ENCODE assay signal across 18 cellular contexts in genomic region chr16:12798846-12799245, GRCh38. TPM values are rescaled to one million over a fixed set of nuclear protein-coding genes. Genes with fewer than 3 reads are reported as not detected.
DNase-seq lines count a peak whose midpoint lies in the region; ATAC-seq and TF ChIP-seq lines count a peak whose summit lies in the region.
"Had no signal": no experiment of that assay in that cellular context is flagged by ENCODE, and none has a peak within 500 bp of the region (broad histone marks: within the 10 kb centered on the region; RNA-seq: fewer than 3 reads in every experiment).

No MANE protein-coding gene starts in this region.

- no peak for ATAC-seq in activated CD8-positive, alpha-beta memory T cell treated with anti-CD3 and anti-CD28 coated beads, Interleukin-2, amount 10 ng/mL, durations not matched to agents 7 days and 5 days
- ATAC-seq in HG02763 (IDR thresholded peaks at IDR 0.05; ENCODE audit: unreplicated experiment), result no peak

- peaks cover 5% of the 10 kb centered on the region for H3K9me3 Mint-ChIP-seq in nephron progenitor cell
- no peaks in the 10 kb centered on the region for H3K9me3 Mint-ChIP-seq in activated CD8-positive, alpha-beta memory T cell treated with anti-CD3 and anti-CD28 coated beads, Interleukin-2, amount 10 ng/mL, durations not matched to agents 7 days and 5 days (ENCODE audit: low read depth)

- no peak for TF ChIP-seq CTCF in nephron progenitor cell (IDR thresholded peaks at IDR 0.05)

- H3K36me3 Mint-ChIP-seq in nephron progenitor cell (ENCODE audit: low read depth), result peaks cover 5% of the 10 kb centered on the region
- H3K36me3 Mint-ChIP-seq in activated CD8-positive, alpha-beta memory T cell treated with anti-CD3 and anti-CD28 coated beads, Interleukin-2, amount 10 ng/mL, durations not matched to agents 7 days and 5 days, result peaks cover 25% of the 10 kb centered on the region

- CTCF ChIA-PET in activated CD8-positive, alpha-beta memory T cell treated with anti-CD3 and anti-CD28 coated beads, Interleukin-2, amount 10 ng/mL, durations not matched to agents 7 days and 5 days (lab: Charles Lee), result interaction anchor here (0.7 kb wide), 1 partner anchor 24 kb away, joined by 4 read pairs; no protein-coding TSS in a partner anchor

- H3K27ac Mint-ChIP-seq in nephron progenitor cell, result peak overlapping the region; percentile 89
- no peak overlapping the region for H3K27ac Mint-ChIP-seq in activated CD8-positive, alpha-beta memory T cell treated with anti-CD3 and anti-CD28 coated beads, Interleukin-2, amount 10 ng/mL, durations not matched to agents 7 days and 5 days
- H3K27ac Mint-ChIP-seq: CD8-positive, alpha-beta memory T cell had no signal

- H3K4me1 Mint-ChIP-seq in nephron progenitor cell, result peaks cover 59% of the 10 kb centered on the region
- H3K4me1 Mint-ChIP-seq in activated CD8-positive, alpha-beta memory T cell treated with anti-CD3 and anti-CD28 coated beads, Interleukin-2, amount 10 ng/mL, durations not matched to agents 7 days and 5 days, result peaks cover 34% of the 10 kb centered on the region

- H3K27me3 Mint-ChIP-seq in nephron progenitor cell (ENCODE audit: low read depth, poor library complexity), result peaks cover 5% of the 10 kb centered on the region
- no peaks in the 10 kb centered on the region for H3K27me3 Mint-ChIP-seq in activated CD8-positive, alpha-beta memory T cell treated with anti-CD3 and anti-CD28 coated beads, Interleukin-2, amount 10 ng/mL, durations not matched to agents 7 days and 5 days
- H3K27me3 Mint-ChIP-seq: CD8-positive, alpha-beta memory T cell had no signal

- DNase-seq in M059J (ENCODE audit: low read depth) (peak; percentile 45), dermis blood vessel endothelial cell (peak; percentile 72), nephron progenitor cell (no peak)
- no peak for DNase-seq in activated CD8-positive, alpha-beta memory T cell treated with anti-CD3 and anti-CD28 coated beads, Interleukin-2, amount 10 ng/mL, durations not matched to agents 7 days and 5 days
- DNase-seq in stimulated activated CD4-positive, alpha-beta T cell treated with anti-CD3 and anti-CD28 coated beads, Interleukin-15, amount 100 ng/mL, for 24 hours, result no peak
- DNase-seq in activated effector memory CD4-positive, alpha-beta T cell treated with Interleukin-2 at 50 U/mL for 16 hours, result no peak
- DNase-seq: ACHN; C1 segment of cervical spinal cord; CD8-positive, alpha-beta memory T cell; GM23248; KBM-7; NCI-H1436; NCI-H1930; NCI-H226; NCI-H524; NCI-H82; SJCRH30 had no signal

- H3K4me3 Mint-ChIP-seq in nephron progenitor cell, result peak overlapping the region; percentile 10
- no peak overlapping the region for H3K4me3 Mint-ChIP-seq in activated CD8-positive, alpha-beta memory T cell treated with anti-CD3 and anti-CD28 coated beads, Interleukin-2, amount 10 ng/mL, durations not matched to agents 7 days and 5 days

RNA-seq across cellular contexts. Expression of gene CPPED1, which starts 4.8 kb away (rescaled TPM):
- 40.1 and 40.5 TPM in 2 replicates for total RNA-seq in M059J (2014; rRNA removed; shearing (Covaris generic))
- total RNA-seq in dermis blood vessel endothelial cell, result 23.1 and 26.0 TPM in 2 replicates
- 10 to 100 TPM; 20.5 to 21.5 TPM for total RNA-seq in activated CD8-positive, alpha-beta memory T cell treated with anti-CD3 and anti-CD28 coated beads, Interleukin-2, amount 10 ng/mL, durations not matched to agents 7 days and 5 days

Comparison
In these comparisons a context has a peak if more than half of its experiments do, and no peak if none do; other contexts are left out.
1. DNase-seq: peak in M059J (single experiment) and dermis blood vessel endothelial cell (single experiment); none in nephron progenitor cell (single experiment), activated CD8-positive, alpha-beta memory T cell treated with anti-CD3 and anti-CD28 coated beads, Interleukin-2, amount 10 ng/mL, durations not matched to agents 7 days and 5 days (single experiment), stimulated activated CD4-positive, alpha-beta T cell treated with anti-CD3 and anti-CD28 coated beads, Interleukin-15, amount 100 ng/mL, for 24 hours (single experiment) and activated effector memory CD4-positive, alpha-beta T cell treated with Interleukin-2 at 50 U/mL for 16 hours (single experiment).